Comparison of ENCODE assay signal across 2 cellular contexts in genomic region chr3:75101329-75102147, GRCh38.
TF ChIP-seq lines count a peak whose summit lies in the region.

No MANE protein-coding gene starts in this region.

TF ChIP-seq in GM23338, 12 proteins besides CTCF, POLR2A, EP300 and RAD21:
- no peak for TF ChIP-seq ZNF462 (CRISPR knock-in tag; IDR thresholded peaks at IDR 0.05)
- TF ChIP-seq CREB1 (CRISPR knock-in tag; IDR thresholded peaks at IDR 0.05; ENCODE audit: low read depth) = no peak
- TF ChIP-seq REST (IDR thresholded peaks at IDR 0.05; ENCODE audit: unreplicated experiment) = no peak
- no peak for TF ChIP-seq NANOG (IDR thresholded peaks at IDR 0.05; ENCODE audit: borderline replicate concordance)
- TF ChIP-seq ZNF114 (CRISPR knock-in tag; IDR thresholded peaks at IDR 0.05) = no peak
- TF ChIP-seq JUNB (IDR thresholded peaks at IDR 0.05; ENCODE audit: unreplicated experiment) = no peak
- no peak for TF ChIP-seq EZH2 (IDR thresholded peaks at IDR 0.05; ENCODE audit: low read depth, unreplicated experiment)
- TF ChIP-seq ZNF331 (CRISPR knock-in tag; IDR thresholded peaks at IDR 0.05; ENCODE audit: low read depth) = no peak

TF ChIP-seq in WTC11, 78 proteins besides CTCF, POLR2A, EP300 and RAD21 (continued from another document and continues in another):
- no peak for TF ChIP-seq ZNF425 (CRISPR knock-in tag; conservative IDR thresholded peaks at IDR 0.05)
- TF ChIP-seq ZNF281 (CRISPR knock-in tag; IDR thresholded peaks at IDR 0.05) = peak; percentile 81; the same call in 1 of the 2 replicates
- no peak for TF ChIP-seq ZNF219 (CRISPR knock-in tag; IDR thresholded peaks at IDR 0.05; ENCODE audit: borderline replicate concordance)
- no peak for TF ChIP-seq PRRX2 (CRISPR knock-in tag; IDR thresholded peaks at IDR 0.05)
- TF ChIP-seq ZNF512 (CRISPR knock-in tag; IDR thresholded peaks at IDR 0.05; ENCODE audit: borderline replicate concordance) = no peak
- TF ChIP-seq CBFB (CRISPR knock-in tag; IDR thresholded peaks at IDR 0.05; ENCODE audit: low read depth) = no peak
- TF ChIP-seq USF2 (CRISPR knock-in tag; IDR thresholded peaks at IDR 0.05) = no peak
- no peak for TF ChIP-seq ERG (CRISPR knock-in tag; IDR thresholded peaks at IDR 0.05)
- no peak for TF ChIP-seq IRF2 (CRISPR knock-in tag; IDR thresholded peaks at IDR 0.05; ENCODE audit: borderline replicate concordance, low read depth)
- no peak for TF ChIP-seq MYBL2 (CRISPR knock-in tag; IDR thresholded peaks at IDR 0.05)
- no peak for TF ChIP-seq SMAD4 (CRISPR knock-in tag; IDR thresholded peaks at IDR 0.05)
- TF ChIP-seq NR2C2 (CRISPR knock-in tag; IDR thresholded peaks at IDR 0.05) = no peak
- no peak for TF ChIP-seq ATF1 (CRISPR knock-in tag; IDR thresholded peaks at IDR 0.05)
- TF ChIP-seq TP53 (CRISPR knock-in tag; IDR thresholded peaks at IDR 0.05) = 0 out of 2 replicates have a peak, but pooled peaks have one; percentile 61
- no peak for TF ChIP-seq SOX15 (CRISPR knock-in tag; IDR thresholded peaks at IDR 0.05)
- no peak for TF ChIP-seq CREM (CRISPR knock-in tag; IDR thresholded peaks at IDR 0.05)
- 0 out of 2 replicates have a peak, but pooled peaks have one; percentile 40 for TF ChIP-seq AFF4 (CRISPR knock-in tag; IDR thresholded peaks at IDR 0.05; ENCODE audit: borderline replicate concordance)
- TF ChIP-seq SMAD3 (CRISPR knock-in tag; IDR thresholded peaks at IDR 0.05; ENCODE audit: borderline replicate concordance) = no peak
- TF ChIP-seq E2F1 (CRISPR knock-in tag; IDR thresholded peaks at IDR 0.05) = no peak
- TF ChIP-seq ZMAT4 (CRISPR knock-in tag; IDR thresholded peaks at IDR 0.05) = no peak
- no peak for TF ChIP-seq NR3C1 (CRISPR knock-in tag; conservative IDR thresholded peaks at IDR 0.05; ENCODE audit: low read depth)
- peak; percentile 80 for TF ChIP-seq MAX (CRISPR knock-in tag; IDR thresholded peaks at IDR 0.05)
- no peak for TF ChIP-seq TCF7 (CRISPR knock-in tag; IDR thresholded peaks at IDR 0.05; ENCODE audit: low read depth)
- no peak for TF ChIP-seq PRDM15 (CRISPR knock-in tag; IDR thresholded peaks at IDR 0.05)
- TF ChIP-seq KAT7 (CRISPR knock-in tag; IDR thresholded peaks at IDR 0.05; ENCODE audit: borderline replicate concordance) = no peak
- TF ChIP-seq JAZF1 (CRISPR knock-in tag; IDR thresholded peaks at IDR 0.05) = no peak
- TF ChIP-seq FOXK1 (CRISPR knock-in tag; IDR thresholded peaks at IDR 0.05) = peak; percentile 13; the same call in 1 of the 2 replicates
- no peak for TF ChIP-seq AR (CRISPR knock-in tag; IDR thresholded peaks at IDR 0.05)
